ENCODE assay signal across 21 cellular contexts in genomic region chr14:54787263-54787662, GRCh38.
DNase-seq lines count a peak whose midpoint lies in the region; ATAC-seq, FAIRE-seq and TF ChIP-seq lines count a peak whose summit lies in the region.
"Had no signal": no experiment of that assay in that cellular context is flagged by ENCODE, and none has a peak within 500 bp of the region (broad histone marks: within the 10 kb centered on the region; RNA-seq: fewer than 3 reads in every experiment).

No MANE protein-coding gene starts in this region.

- ATAC-seq in activated B cell treated with CpG ODN at 0.5 μM for 24 hours (ENCODE audit: low read depth), result no peak
- no peak for ATAC-seq in left lobe of liver
- ATAC-seq in GM21367 (IDR thresholded peaks at IDR 0.05; ENCODE audit: unreplicated experiment), result no peak
- ATAC-seq in stimulated activated naive B cell treated with anti-CD40 and anti-IgM and Interleukin-4, amounts not matched to agents 10 μg/mL and 1 μg/mL and 100 μg/mL, for 72 hours (replicated peaks), result no peak
- ATAC-seq: activated naive CD4-positive, alpha-beta T cell treated with anti-CD3 and anti-CD28 coated beads, Interleukin-2, amount 50 U/mL, for 72 hours; activated T-cell treated with anti-CD3 and anti-CD28 coated beads, Interleukin-2, amount 50 U/mL, for 72 hours; Panc1 had no signal

- H3K36me3 Mint-ChIP-seq in activated B cell treated with CpG ODN at 0.5 μM for 24 hours (ENCODE audit: low read depth), result peaks cover 42% of the 10 kb centered on the region
- H3K36me3 Mint-ChIP-seq in stimulated activated naive B cell treated with anti-CD40 and anti-IgM and Interleukin-4, amounts not matched to agents 10 μg/mL and 1 μg/mL and 100 μg/mL, for 72 hours, result peaks cover 28 to 58% of the 10 kb centered on the region in 2 donors
- H3K36me3 Mint-ChIP-seq: activated naive CD4-positive, alpha-beta T cell treated with anti-CD3 and anti-CD28 coated beads, Interleukin-2, amount 50 U/mL, for 72 hours had no signal

- H3K9ac ChIP-seq in BLaER1 treated with 17β-estradiol and CSF1 and Interleukin-3, amounts not matched to agents 10 nM and 100 nM, result no peak overlapping the region
- H3K9ac ChIP-seq: SK-N-SH had no signal

- no peaks in the 10 kb centered on the region for H3K9me3 ChIP-seq in BLaER1 treated with 17β-estradiol and CSF1 and Interleukin-3, amounts not matched to agents 10 nM and 100 nM (replicated peaks in 1 of 11)
- H3K9me3 ChIP-seq: SK-N-SH had no signal

- H3K27ac Mint-ChIP-seq in activated B cell treated with CpG ODN at 0.5 μM for 24 hours, result peak overlapping the region; percentile 5
- H3K27ac Mint-ChIP-seq in stimulated activated naive B cell treated with anti-CD40 and anti-IgM and Interleukin-4, amounts not matched to agents 10 μg/mL and 1 μg/mL and 100 μg/mL, for 72 hours, result no peak overlapping the region
- H3K27ac Mint-ChIP-seq: activated naive CD4-positive, alpha-beta T cell treated with anti-CD3 and anti-CD28 coated beads, Interleukin-2, amount 50 U/mL, for 72 hours; activated T-cell treated with anti-CD3 and anti-CD28 coated beads, Interleukin-2, amount 50 U/mL, for 72 hours had no signal

- POLR2A ChIA-PET in activated B cell treated with CpG ODN at 0.5 μM for 24 hours (lab: Charles Lee), result no interaction called here

- peak overlapping the region in 5 of 11 experiments; percentile 2 to 42 (median 11); a peak in 5 of 22 replicates for H3K27ac ChIP-seq in BLaER1 treated with 17β-estradiol and CSF1 and Interleukin-3, amounts not matched to agents 10 nM and 100 nM

- peaks cover 0 to 6% (median 0%) of the 10 kb centered on the region in 11 experiments; a peak in 2 of 22 replicates for H4K20me1 ChIP-seq in BLaER1 treated with 17β-estradiol and CSF1 and Interleukin-3, amounts not matched to agents 10 nM and 100 nM

- H3K9me3 Mint-ChIP-seq in activated B cell treated with CpG ODN at 0.5 μM for 24 hours, result no peaks in the 10 kb centered on the region
- H3K9me3 Mint-ChIP-seq in stimulated activated naive B cell treated with anti-CD40 and anti-IgM and Interleukin-4, amounts not matched to agents 10 μg/mL and 1 μg/mL and 100 μg/mL, for 72 hours, result no peaks in the 10 kb centered on the region
- H3K9me3 Mint-ChIP-seq: activated naive CD4-positive, alpha-beta T cell treated with anti-CD3 and anti-CD28 coated beads, Interleukin-2, amount 50 U/mL, for 72 hours; activated T-cell treated with anti-CD3 and anti-CD28 coated beads, Interleukin-2, amount 50 U/mL, for 72 hours; HFFc6 had no signal

- H3K4me2 ChIP-seq in BLaER1 treated with 17β-estradiol and CSF1 and Interleukin-3, amounts not matched to agents 10 nM and 100 nM, result peak overlapping the region; percentile 73 to 93 (median 85)
- H3K4me2 ChIP-seq: SK-N-SH had no signal

- DNase-seq in HTR-8/SVneo (ENCODE audit: insufficient read length, low spot score) (no peak), activated B cell treated with CpG ODN at 0.5 μM for 24 hours (no peak), left lobe of liver (ENCODE audit: low spot score) (peak; percentile 23), GOT3 (lab: John Stamatoyannopoulos, UW) (no peak), T-helper 2 cell (no peak)
- DNase-seq in stimulated activated naive B cell treated with anti-CD40 and anti-IgM and Interleukin-4, amounts not matched to agents 10 μg/mL and 1 μg/mL and 100 μg/mL, for 72 hours, result no peak
- DNase-seq: activated CD4-positive, alpha-beta T cell treated with anti-CD3 and anti-CD28 coated beads for 1 hour; activated T-cell treated with anti-CD3 and anti-CD28 coated beads, Interleukin-2, amount 50 U/mL, for 72 hours; effector CD4-positive, alpha-beta T cell; foreskin melanocyte; HFFc6; NCI-H187; NCI-H2227 treated with DMSO at 0.1 percent for 48 hours; SK-N-SH; stimulated activated CD4-positive, alpha-beta T cell treated with anti-CD3 and anti-CD28 coated beads, Interleukin-12 subunit alpha, Interleukin-12 subunit beta, amount 100 ng/mL, for 4 hours; T-helper 9 cell had no signal

- H3K36me3 ChIP-seq in BLaER1 treated with 17β-estradiol and CSF1 and Interleukin-3, amounts not matched to agents 10 nM and 100 nM, result peaks cover 4 to 50% (median 39%) of the 10 kb centered on the region in 11 experiments; a peak in 20 of 22 replicates

- intact Hi-C loops in activated B cell treated with CpG ODN at 0.5 μM for 24 hours (cut with micrococcal nuclease), result no loop called here

- H3K27me3 ChIP-seq in BLaER1 treated with 17β-estradiol and CSF1 and Interleukin-3, amounts not matched to agents 10 nM and 100 nM, result no peaks in the 10 kb centered on the region

- CTCF ChIA-PET in activated B cell treated with CpG ODN at 0.5 μM for 24 hours (lab: Charles Lee), result interaction anchor here (0.6 kb wide), 1 partner anchor 63 kb away, joined by 4 read pairs; no protein-coding TSS in a partner anchor

- no peak overlapping the region for H3K4me3 Mint-ChIP-seq in activated B cell treated with CpG ODN at 0.5 μM for 24 hours
- H3K4me3 Mint-ChIP-seq in stimulated activated naive B cell treated with anti-CD40 and anti-IgM and Interleukin-4, amounts not matched to agents 10 μg/mL and 1 μg/mL and 100 μg/mL, for 72 hours, result no peak overlapping the region
- H3K4me3 Mint-ChIP-seq: activated T-cell treated with anti-CD3 and anti-CD28 coated beads, Interleukin-2, amount 50 U/mL, for 72 hours; HFFc6 had no signal

- no peak for TF ChIP-seq CTCF in activated B cell treated with CpG ODN at 0.5 μM for 24 hours (IDR thresholded peaks at IDR 0.05)

- H3K4me1 ChIP-seq in BLaER1 treated with 17β-estradiol and CSF1 and Interleukin-3, amounts not matched to agents 10 nM and 100 nM, result peaks cover 52 to 61% (median 55%) of the 10 kb centered on the region in 10 experiments

- H3K4me1 Mint-ChIP-seq in activated B cell treated with CpG ODN at 0.5 μM for 24 hours, result peaks cover 19% of the 10 kb centered on the region
- peaks cover 11 to 16% of the 10 kb centered on the region in 2 donors for H3K4me1 Mint-ChIP-seq in stimulated activated naive B cell treated with anti-CD40 and anti-IgM and Interleukin-4, amounts not matched to agents 10 μg/mL and 1 μg/mL and 100 μg/mL, for 72 hours

- H3K27me3 Mint-ChIP-seq in activated B cell treated with CpG ODN at 0.5 μM for 24 hours, result no peaks in the 10 kb centered on the region
- no peaks in the 10 kb centered on the region for H3K27me3 Mint-ChIP-seq in stimulated activated naive B cell treated with anti-CD40 and anti-IgM and Interleukin-4, amounts not matched to agents 10 μg/mL and 1 μg/mL and 100 μg/mL, for 72 hours

- H3K4me3 ChIP-seq in BLaER1 treated with 17β-estradiol and CSF1 and Interleukin-3, amounts not matched to agents 10 nM and 100 nM, result no peak overlapping the region

- FAIRE-seq in HTR-8/SVneo (lab: Jason Lieb, UNC), result peak; percentile 55
- FAIRE-seq: astrocyte had no signal
